In genomic region chr5:50886657-50887056, GRCh38 we compare ENCODE assay signal across 18 cellular contexts.
DNase-seq lines count a peak whose midpoint lies in the region; ATAC-seq and TF ChIP-seq lines count a peak whose summit lies in the region.
"Had no signal": no experiment of that assay in that cellular context is flagged by ENCODE, and none has a peak within 500 bp of the region (broad histone marks: within the 10 kb centered on the region; RNA-seq: fewer than 3 reads in every experiment).

No MANE protein-coding gene starts in this region.

- H3K9ac ChIP-seq in endodermal cell (ENCODE audit: extremely low read depth, low read length, poor library complexity, severe bottlenecking) (no peak overlapping the region), neural cell (ENCODE audit: low read length) (no peak overlapping the region)

- TF ChIP-seq CTCF in WTC11 (IDR thresholded peaks at IDR 0.05) (no peak), endodermal cell (conservative IDR thresholded peaks at IDR 0.05) (no peak), neural cell (IDR thresholded peaks at IDR 0.05; ENCODE audit: poor library complexity, severe bottlenecking) (no peak), hepatocyte (IDR thresholded peaks at IDR 0.05; ENCODE audit: poor library complexity) (no peak), right atrium auricular region (IDR thresholded peaks at IDR 0.05) (no peak)

- H3K9me3 ChIP-seq in endodermal cell (ENCODE audit: control insufficient read depth, low read length), result peaks cover 6% of the 10 kb centered on the region
- no peaks in the 10 kb centered on the region for H3K9me3 ChIP-seq in iPS DF 6.9 (ENCODE audit: control insufficient read depth, insufficient read depth, low read length)
- H3K9me3 ChIP-seq in neural cell (ENCODE audit: low read length), result no peaks in the 10 kb centered on the region
- H3K9me3 ChIP-seq in hepatocyte (ENCODE audit: low read depth), result no peaks in the 10 kb centered on the region
- no peaks in the 10 kb centered on the region for H3K9me3 ChIP-seq in right atrium auricular region
- H3K9me3 ChIP-seq: Caco-2 had no signal

- H2AFZ ChIP-seq in neural cell (ENCODE audit: low read depth, low read length) (no peak overlapping the region), hepatocyte (no peak overlapping the region)

- 61 to 67% methylated on average over 1 of the region's 1 CpG for WGBS in endodermal cell (ENCODE audit: insufficient coverage in 1 of 2, insufficient read length in 1 of 2), 2 experiments
- no CpG with 5 or more reads among the region's 1 CpG for WGBS in iPS DF 6.9 (ENCODE audit: insufficient coverage, insufficient read length)
- WGBS in hepatocyte (ENCODE audit: low lambda C conversion rate, missing lambda C conversion rate), result 52% methylated on average over 1 of the region's 1 CpG

- H4K20me1 ChIP-seq in neural cell (ENCODE audit: insufficient read depth) (no peaks in the 10 kb centered on the region), hepatocyte (ENCODE audit: insufficient read depth, poor library complexity, severe bottlenecking) (no peaks in the 10 kb centered on the region)

- H3K4me3 Mint-ChIP-seq in WTC11, result no peak overlapping the region
- H3K4me3 Mint-ChIP-seq in endodermal cell, result no peak overlapping the region
- H3K4me3 Mint-ChIP-seq: CD4-positive, alpha-beta T cell; H9 had no signal

- peak; percentile 85 for ATAC-seq in WTC11
- ATAC-seq: K562 had no signal

- H3K4me1 ChIP-seq in endodermal cell (ENCODE audit: control insufficient read depth, insufficient read depth, low read length) (no peaks in the 10 kb centered on the region), iPS DF 6.9 (ENCODE audit: control insufficient read depth, insufficient read depth, low read length) (no peaks in the 10 kb centered on the region), hepatocyte (ENCODE audit: insufficient read depth) (no peaks in the 10 kb centered on the region), right atrium auricular region (no peaks in the 10 kb centered on the region)
- H3K4me1 ChIP-seq: Caco-2 had no signal

- no peaks in the 10 kb centered on the region for H3K36me3 ChIP-seq in endodermal cell (ENCODE audit: control insufficient read depth, insufficient read depth, low read length)
- no peaks in the 10 kb centered on the region for H3K36me3 ChIP-seq in iPS DF 6.9 (ENCODE audit: control insufficient read depth, insufficient read depth, low read length)
- H3K36me3 ChIP-seq in neural cell (ENCODE audit: insufficient read depth, low read length), result no peaks in the 10 kb centered on the region
- H3K36me3 ChIP-seq in hepatocyte (replicated peaks; ENCODE audit: insufficient read depth, low read depth), result no peaks in the 10 kb centered on the region
- no peaks in the 10 kb centered on the region for H3K36me3 ChIP-seq in right atrium auricular region

- TF ChIP-seq EP300 in neural cell (conservative IDR thresholded peaks at IDR 0.05; ENCODE audit: poor library complexity, severe bottlenecking), result no peak

- H3K36me3 Mint-ChIP-seq in WTC11 (no peaks in the 10 kb centered on the region), endodermal cell (ENCODE audit: low read depth) (no peaks in the 10 kb centered on the region)

- no peaks in the 10 kb centered on the region for H3F3A ChIP-seq in neural cell (ENCODE audit: insufficient read depth, low read length, poor library complexity, severe bottlenecking)

- POLR2A ChIA-PET in WTC11 (lab: Charles Lee), result no interaction called here

- H3K9me2 ChIP-seq in neural cell (ENCODE audit: insufficient read depth, low read length) (no peaks in the 10 kb centered on the region), hepatocyte (replicated peaks; ENCODE audit: insufficient read depth) (no peaks in the 10 kb centered on the region)

- H3K4me1 Mint-ChIP-seq in WTC11, result peaks cover 13% of the 10 kb centered on the region
- peaks cover 10% of the 10 kb centered on the region for H3K4me1 Mint-ChIP-seq in endodermal cell
- H3K4me1 Mint-ChIP-seq: H9 had no signal

- no peaks in the 10 kb centered on the region for H3K27me3 ChIP-seq in endodermal cell (ENCODE audit: control insufficient read depth, insufficient read depth, low read length, poor library complexity, severe bottlenecking)
- no peaks in the 10 kb centered on the region for H3K27me3 ChIP-seq in iPS DF 6.9 (ENCODE audit: control insufficient read depth, insufficient read depth, low read length)
- H3K27me3 ChIP-seq in neural cell (ENCODE audit: insufficient read depth, low read depth, low read length), result no peaks in the 10 kb centered on the region
- no peaks in the 10 kb centered on the region for H3K27me3 ChIP-seq in hepatocyte
- H3K27me3 ChIP-seq in right atrium auricular region, result no peaks in the 10 kb centered on the region

- H3K27ac ChIP-seq in endodermal cell (ENCODE audit: low read depth, low read length) (no peak overlapping the region), iPS DF 6.9 (ENCODE audit: low read length) (no peak overlapping the region), neural cell (ENCODE audit: low read length) (no peak overlapping the region), hepatocyte (no peak overlapping the region), right atrium auricular region (no peak overlapping the region)
- H3K27ac ChIP-seq: C4-2B, HL-60 had no signal

- H3K27ac Mint-ChIP-seq in WTC11, result peak overlapping the region; percentile 31; the same call in 1 of the 2 replicates
- no peak overlapping the region for H3K27ac Mint-ChIP-seq in endodermal cell
- H3K27ac Mint-ChIP-seq: CD4-positive, alpha-beta T cell had no signal

- H3K79me2 ChIP-seq in neural cell (replicated peaks; ENCODE audit: insufficient read depth, low read length) (no peaks in the 10 kb centered on the region), hepatocyte (no peaks in the 10 kb centered on the region)

- DNase-seq in WTC11 (ENCODE audit: low spot score), result peak; percentile 10
- DNase-seq in endodermal cell, result peak; percentile 53
- peak; percentile 16 for DNase-seq in iPS DF 6.9 (ENCODE audit: low read depth, low spot score)
- DNase-seq in hepatocyte (ENCODE audit: low spot score), result no peak
- DNase-seq in right atrium auricular region (ENCODE audit: low spot score), result no peak
- DNase-seq in AG08395 (ENCODE audit: low spot score), result no peak
- DNase-seq in NCI-H524 treated with DMSO at 0.1 percent for 48 hours (lab: John Stamatoyannopoulos, UW), result no peak
- DNase-seq: ACHN; AML-193; Caco-2; CD4-positive, alpha-beta T cell; GOT3; H9; IMR-90 had no signal

- CTCF ChIA-PET in WTC11 (lab: Charles Lee), result no interaction called here

- TF ChIP-seq RAD21 in neural cell (conservative IDR thresholded peaks at IDR 0.05), result no peak

- H3K4me2 ChIP-seq in neural cell (ENCODE audit: low read length) (no peak overlapping the region), hepatocyte (no peak overlapping the region)

- H3K9me3 Mint-ChIP-seq in WTC11 (no peaks in the 10 kb centered on the region), endodermal cell (no peaks in the 10 kb centered on the region)
- H3K9me3 Mint-ChIP-seq: CD4-positive, alpha-beta T cell; H9 had no signal

- H3K4me3 ChIP-seq in endodermal cell (ENCODE audit: low read length) (no peak overlapping the region), iPS DF 6.9 (ENCODE audit: low read length) (no peak overlapping the region), neural cell (ENCODE audit: low read length) (no peak overlapping the region), hepatocyte (no peak overlapping the region), right atrium auricular region (no peak overlapping the region)
- H3K4me3 ChIP-seq: K562 had no signal

- H3K27me3 Mint-ChIP-seq in WTC11 (ENCODE audit: low read depth), result no peaks in the 10 kb centered on the region
- no peaks in the 10 kb centered on the region for H3K27me3 Mint-ChIP-seq in endodermal cell (ENCODE audit: insufficient read depth)

TF ChIP-seq in WTC11, 78 proteins besides CTCF, POLR2A, EP300 and RAD21 (continues in another document):
- TF ChIP-seq EMX1 (CRISPR knock-in tag; IDR thresholded peaks at IDR 0.05) (no peak), FOXP4 (CRISPR knock-in tag; IDR thresholded peaks at IDR 0.05) (no peak), CREB1 (CRISPR knock-in tag; IDR thresholded peaks at IDR 0.05) (no peak)

TF ChIP-seq in neural cell, 6 proteins besides CTCF, POLR2A, EP300 and RAD21:
- TF ChIP-seq, protein P1, sequence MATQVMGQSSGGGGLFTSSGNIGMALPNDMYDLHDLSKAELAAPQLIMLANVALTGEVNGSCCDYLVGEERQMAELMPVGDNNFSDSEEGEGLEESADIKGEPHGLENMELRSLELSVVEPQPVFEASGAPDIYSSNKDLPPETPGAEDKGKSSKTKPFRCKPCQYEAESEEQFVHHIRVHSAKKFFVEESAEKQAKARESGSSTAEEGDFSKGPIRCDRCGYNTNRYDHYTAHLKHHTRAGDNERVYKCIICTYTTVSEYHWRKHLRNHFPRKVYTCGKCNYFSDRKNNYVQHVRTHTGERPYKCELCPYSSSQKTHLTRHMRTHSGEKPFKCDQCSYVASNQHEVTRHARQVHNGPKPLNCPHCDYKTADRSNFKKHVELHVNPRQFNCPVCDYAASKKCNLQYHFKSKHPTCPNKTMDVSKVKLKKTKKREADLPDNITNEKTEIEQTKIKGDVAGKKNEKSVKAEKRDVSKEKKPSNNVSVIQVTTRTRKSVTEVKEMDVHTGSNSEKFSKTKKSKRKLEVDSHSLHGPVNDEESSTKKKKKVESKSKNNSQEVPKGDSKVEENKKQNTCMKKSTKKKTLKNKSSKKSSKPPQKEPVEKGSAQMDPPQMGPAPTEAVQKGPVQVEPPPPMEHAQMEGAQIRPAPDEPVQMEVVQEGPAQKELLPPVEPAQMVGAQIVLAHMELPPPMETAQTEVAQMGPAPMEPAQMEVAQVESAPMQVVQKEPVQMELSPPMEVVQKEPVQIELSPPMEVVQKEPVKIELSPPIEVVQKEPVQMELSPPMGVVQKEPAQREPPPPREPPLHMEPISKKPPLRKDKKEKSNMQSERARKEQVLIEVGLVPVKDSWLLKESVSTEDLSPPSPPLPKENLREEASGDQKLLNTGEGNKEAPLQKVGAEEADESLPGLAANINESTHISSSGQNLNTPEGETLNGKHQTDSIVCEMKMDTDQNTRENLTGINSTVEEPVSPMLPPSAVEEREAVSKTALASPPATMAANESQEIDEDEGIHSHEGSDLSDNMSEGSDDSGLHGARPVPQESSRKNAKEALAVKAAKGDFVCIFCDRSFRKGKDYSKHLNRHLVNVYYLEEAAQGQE (IDR thresholded peaks at IDR 0.05; ENCODE audit: borderline replicate concordance), result peak; percentile 61
- TF ChIP-seq EZH2 (IDR thresholded peaks at IDR 0.05; ENCODE audit: borderline replicate concordance, insufficient read depth, low read length, poor library complexity, severe bottlenecking), result no peak

Comparison
In these comparisons a context has a peak if more than half of its experiments do, and no peak if none do; other contexts are left out.
1. DNase-seq: peak in WTC11 (single experiment), endodermal cell (single experiment) and iPS DF 6.9 (single experiment); none in hepatocyte (single experiment), right atrium auricular region (single experiment), AG08395 (single experiment) and NCI-H524 treated with DMSO at 0.1 percent for 48 hours (single experiment).